Comparison of ENCODE assay signal across 8 cellular contexts in genomic region chr7:51067757-51068156, GRCh38.
DNase-seq lines count a peak whose midpoint lies in the region; ATAC-seq and TF ChIP-seq lines count a peak whose summit lies in the region.

No MANE protein-coding gene starts in this region.

- CTCF ChIA-PET in PC-9 (lab: Charles Lee), result no interaction called here

- no peak overlapping the region for H3K27ac ChIP-seq in PC-9
- H3K27ac ChIP-seq in angular gyrus (ENCODE audit: low read depth, low read length), result peak overlapping the region; percentile 19
- H3K27ac ChIP-seq in right atrium auricular region, result peak overlapping the region in 1 of 2 donors; percentile 44
- H3K27ac ChIP-seq in sigmoid colon, result no peak overlapping the region

- H3K4me1 ChIP-seq in PC-9 (replicated peaks; ENCODE audit: insufficient read depth) (peaks cover 10% of the 10 kb centered on the region; the same call in 1 of the 2 replicates), right atrium auricular region (peaks cover 0 to 51% of the 10 kb centered on the region in 2 donors), sigmoid colon (peaks cover 0 to 18% (median 4%) of the 10 kb centered on the region in 4 donors)

- WGBS in sigmoid colon, 2 donors, result 45 to 51% methylated on average over 7 of the region's 7 CpGs

- intact Hi-C loops in PC-9 (cut with micrococcal nuclease; ENCODE audit: unreplicated experiment) (loop anchor here (5.0 kb wide), 2 partner anchors 270 to 380 kb away; no protein-coding TSS in a partner anchor), sigmoid colon (cut with DNase I) (loop anchor here (5.0 to 10.0 kb wide), 3 partner anchors 275 to 600 kb away; no protein-coding TSS in a partner anchor)

- H3K27me3 ChIP-seq in PC-9 (ENCODE audit: insufficient read depth, low read depth) (no peaks in the 10 kb centered on the region), right atrium auricular region (no peaks in the 10 kb centered on the region), sigmoid colon (no peaks in the 10 kb centered on the region)

- H4K20me1 ChIP-seq in PC-9 (ENCODE audit: insufficient read depth), result no peaks in the 10 kb centered on the region

- no peak for ATAC-seq in HG03045 (IDR thresholded peaks at IDR 0.05; ENCODE audit: unreplicated experiment)

- H3K9me3 ChIP-seq in PC-9 (ENCODE audit: insufficient read depth, low read depth) (no peaks in the 10 kb centered on the region), right atrium auricular region (no peaks in the 10 kb centered on the region), sigmoid colon (no peaks in the 10 kb centered on the region)

- no TSS peak for BruUV-seq in PC-9 (replicated peaks; lab: Mats Ljungman, UMichigan)

- no peaks in the 10 kb centered on the region for H3K79me2 ChIP-seq in PC-9 (ENCODE audit: low read depth)

- H3K9me2 ChIP-seq in PC-9 (ENCODE audit: insufficient read depth), result no peaks in the 10 kb centered on the region

- no peak overlapping the region for H3K4me2 ChIP-seq in PC-9

- H3K4me3 ChIP-seq in PC-9 (no peak overlapping the region), right atrium auricular region (no peak overlapping the region), sigmoid colon (no peak overlapping the region)

- TF ChIP-seq POLR2A in sigmoid colon (IDR thresholded peaks at IDR 0.05), result no peak

- no peaks in the 10 kb centered on the region for H3K36me3 ChIP-seq in PC-9 (ENCODE audit: low read depth)
- no peaks in the 10 kb centered on the region for H3K36me3 ChIP-seq in right atrium auricular region
- no peaks in the 10 kb centered on the region for H3K36me3 ChIP-seq in sigmoid colon

- 0 out of 2 replicates have a peak, but pooled peaks cover 8% of the 10 kb centered on the region for H3F3A ChIP-seq in PC-9 (ENCODE audit: insufficient read depth, low read depth)

- TF ChIP-seq EP300 in sigmoid colon (IDR thresholded peaks at IDR 0.05), result no peak

- peak; percentile 25 for DNase-seq in DMS79 treated with DMSO at 0.1 percent for 48 hours (lab: John Stamatoyannopoulos, UW)
- no peak for DNase-seq in DMS79 (lab: John Stamatoyannopoulos, UW)
- DNase-seq in HS-5 (ENCODE audit: low read depth), result peak; percentile 39
- peak; percentile 57 to 63 for DNase-seq in PC-9
- peak; percentile 87 for DNase-seq in right atrium auricular region (ENCODE audit: low spot score)
- DNase-seq in sigmoid colon, result peak; percentile 76

- no peak overlapping the region for H2AFZ ChIP-seq in PC-9

- POLR2A ChIA-PET in PC-9 (lab: Charles Lee; ENCODE audit: unreplicated experiment), result no interaction called here

- TF ChIP-seq CTCF in PC-9 (conservative IDR thresholded peaks at IDR 0.05) (peak; percentile 96), right atrium auricular region (IDR thresholded peaks at IDR 0.05) (peak; percentile 55 to 83), sigmoid colon (IDR thresholded peaks at IDR 0.05) (peak; percentile 39 to 73 (median 71))
